ENCODE assay signal across 1 cellular context in genomic region chr16:4006441-4006989, GRCh38.
TF ChIP-seq lines count a peak whose summit lies in the region.

No MANE protein-coding gene starts in this region.

TF ChIP-seq in IMR-90, 13 proteins besides CTCF, POLR2A, EP300 and RAD21 (continued from another document):
- TF ChIP-seq, protein P1, sequence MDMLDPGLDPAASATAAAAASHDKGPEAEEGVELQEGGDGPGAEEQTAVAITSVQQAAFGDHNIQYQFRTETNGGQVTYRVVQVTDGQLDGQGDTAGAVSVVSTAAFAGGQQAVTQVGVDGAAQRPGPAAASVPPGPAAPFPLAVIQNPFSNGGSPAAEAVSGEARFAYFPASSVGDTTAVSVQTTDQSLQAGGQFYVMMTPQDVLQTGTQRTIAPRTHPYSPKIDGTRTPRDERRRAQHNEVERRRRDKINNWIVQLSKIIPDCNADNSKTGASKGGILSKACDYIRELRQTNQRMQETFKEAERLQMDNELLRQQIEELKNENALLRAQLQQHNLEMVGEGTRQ (IDR thresholded peaks at IDR 0.05; ENCODE audit: low read depth, low read length): no peak
TF ChIP-seq in IMR-90: peak in this region for 0.
